ENCODE assay signal across 1 cellular context in genomic region chr16:68590201-68590994, GRCh38.
TF ChIP-seq lines count a peak whose summit lies in the region.

No MANE protein-coding gene starts in this region.

TF ChIP-seq in HepG2, 621 proteins besides CTCF, POLR2A, EP300 and RAD21 (continued from another document and continues in another):
- no peak; the same call in 1 of the 2 replicates for TF ChIP-seq ZNF800 (CRISPR knock-in tag; IDR thresholded peaks at IDR 0.05)
- peak; percentile 69; the same call in 1 of the 2 replicates for TF ChIP-seq HOXA9 (CRISPR knock-in tag; IDR thresholded peaks at IDR 0.05; ENCODE audit: borderline replicate concordance)
- no peak for TF ChIP-seq ZNF644 (CRISPR knock-in tag; IDR thresholded peaks at IDR 0.05; ENCODE audit: low read depth)
- TF ChIP-seq PHB2 (IDR thresholded peaks at IDR 0.05; ENCODE audit: partially characterized antibody) = no peak
- TF ChIP-seq ZC3H13 (CRISPR knock-in tag; IDR thresholded peaks at IDR 0.05) = 0 out of 2 replicates have a peak, but pooled peaks have one; percentile 39
- no peak for TF ChIP-seq ISX (CRISPR knock-in tag; conservative IDR thresholded peaks at IDR 0.05)
- no peak for TF ChIP-seq SYNCRIP (IDR thresholded peaks at IDR 0.05; ENCODE audit: insufficient read depth, low read depth, low read length)
- TF ChIP-seq NRL (CRISPR knock-in tag; IDR thresholded peaks at IDR 0.05; ENCODE audit: borderline replicate concordance) = no peak
- TF ChIP-seq MYPOP (CRISPR knock-in tag; IDR thresholded peaks at IDR 0.05) = no peak
- TF ChIP-seq DBP (CRISPR knock-in tag; IDR thresholded peaks at IDR 0.05; ENCODE audit: not compliant biosample characterization) = no peak
- TF ChIP-seq, protein P1, sequence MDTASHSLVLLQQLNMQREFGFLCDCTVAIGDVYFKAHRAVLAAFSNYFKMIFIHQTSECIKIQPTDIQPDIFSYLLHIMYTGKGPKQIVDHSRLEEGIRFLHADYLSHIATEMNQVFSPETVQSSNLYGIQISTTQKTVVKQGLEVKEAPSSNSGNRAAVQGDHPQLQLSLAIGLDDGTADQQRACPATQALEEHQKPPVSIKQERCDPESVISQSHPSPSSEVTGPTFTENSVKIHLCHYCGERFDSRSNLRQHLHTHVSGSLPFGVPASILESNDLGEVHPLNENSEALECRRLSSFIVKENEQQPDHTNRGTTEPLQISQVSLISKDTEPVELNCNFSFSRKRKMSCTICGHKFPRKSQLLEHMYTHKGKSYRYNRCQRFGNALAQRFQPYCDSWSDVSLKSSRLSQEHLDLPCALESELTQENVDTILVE (CRISPR knock-in tag; IDR thresholded peaks at IDR 0.05) = 0 out of 2 replicates have a peak, but pooled peaks have one; percentile 50
- TF ChIP-seq, protein P2, sequence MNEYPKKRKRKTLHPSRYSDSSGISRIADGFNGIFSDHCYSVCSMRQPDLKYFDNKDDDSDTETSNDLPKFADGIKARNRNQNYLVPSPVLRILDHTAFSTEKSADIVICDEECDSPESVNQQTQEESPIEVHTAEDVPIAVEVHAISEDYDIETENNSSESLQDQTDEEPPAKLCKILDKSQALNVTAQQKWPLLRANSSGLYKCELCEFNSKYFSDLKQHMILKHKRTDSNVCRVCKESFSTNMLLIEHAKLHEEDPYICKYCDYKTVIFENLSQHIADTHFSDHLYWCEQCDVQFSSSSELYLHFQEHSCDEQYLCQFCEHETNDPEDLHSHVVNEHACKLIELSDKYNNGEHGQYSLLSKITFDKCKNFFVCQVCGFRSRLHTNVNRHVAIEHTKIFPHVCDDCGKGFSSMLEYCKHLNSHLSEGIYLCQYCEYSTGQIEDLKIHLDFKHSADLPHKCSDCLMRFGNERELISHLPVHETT (CRISPR knock-in tag; conservative IDR thresholded peaks at IDR 0.05) = no peak
- no peak for TF ChIP-seq BCLAF1 (IDR thresholded peaks at IDR 0.05)
- TF ChIP-seq JDP2 (CRISPR knock-in tag; IDR thresholded peaks at IDR 0.05; ENCODE audit: borderline replicate concordance) = no peak
- TF ChIP-seq ZNF263 (CRISPR knock-in tag; IDR thresholded peaks at IDR 0.05) = no peak
- no peak for TF ChIP-seq ZNF790 (CRISPR knock-in tag; IDR thresholded peaks at IDR 0.05; ENCODE audit: borderline replicate concordance)
- TF ChIP-seq NR1H2 (CRISPR knock-in tag; IDR thresholded peaks at IDR 0.05; ENCODE audit: borderline replicate concordance, low read depth) = no peak
- no peak for TF ChIP-seq ZNF460 (CRISPR knock-in tag; IDR thresholded peaks at IDR 0.05; ENCODE audit: borderline replicate concordance)
- TF ChIP-seq JUN (CRISPR knock-in tag; IDR thresholded peaks at IDR 0.05) = no peak
- TF ChIP-seq ZNF530 (CRISPR knock-in tag; IDR thresholded peaks at IDR 0.05; ENCODE audit: low read depth) = no peak
- TF ChIP-seq KLF9 (CRISPR knock-in tag; IDR thresholded peaks at IDR 0.05; ENCODE audit: low read depth) = no peak
- no peak for TF ChIP-seq CEBPG (CRISPR knock-in tag; IDR thresholded peaks at IDR 0.05)
- TF ChIP-seq ZNF30 (CRISPR knock-in tag; IDR thresholded peaks at IDR 0.05) = no peak
- TF ChIP-seq ZNF558 (CRISPR knock-in tag; IDR thresholded peaks at IDR 0.05; ENCODE audit: borderline replicate concordance) = no peak
- TF ChIP-seq ZSCAN9 (CRISPR knock-in tag; IDR thresholded peaks at IDR 0.05; ENCODE audit: borderline replicate concordance) = 0 out of 2 replicates have a peak, but pooled peaks have one; percentile 25
- TF ChIP-seq, protein P3, sequence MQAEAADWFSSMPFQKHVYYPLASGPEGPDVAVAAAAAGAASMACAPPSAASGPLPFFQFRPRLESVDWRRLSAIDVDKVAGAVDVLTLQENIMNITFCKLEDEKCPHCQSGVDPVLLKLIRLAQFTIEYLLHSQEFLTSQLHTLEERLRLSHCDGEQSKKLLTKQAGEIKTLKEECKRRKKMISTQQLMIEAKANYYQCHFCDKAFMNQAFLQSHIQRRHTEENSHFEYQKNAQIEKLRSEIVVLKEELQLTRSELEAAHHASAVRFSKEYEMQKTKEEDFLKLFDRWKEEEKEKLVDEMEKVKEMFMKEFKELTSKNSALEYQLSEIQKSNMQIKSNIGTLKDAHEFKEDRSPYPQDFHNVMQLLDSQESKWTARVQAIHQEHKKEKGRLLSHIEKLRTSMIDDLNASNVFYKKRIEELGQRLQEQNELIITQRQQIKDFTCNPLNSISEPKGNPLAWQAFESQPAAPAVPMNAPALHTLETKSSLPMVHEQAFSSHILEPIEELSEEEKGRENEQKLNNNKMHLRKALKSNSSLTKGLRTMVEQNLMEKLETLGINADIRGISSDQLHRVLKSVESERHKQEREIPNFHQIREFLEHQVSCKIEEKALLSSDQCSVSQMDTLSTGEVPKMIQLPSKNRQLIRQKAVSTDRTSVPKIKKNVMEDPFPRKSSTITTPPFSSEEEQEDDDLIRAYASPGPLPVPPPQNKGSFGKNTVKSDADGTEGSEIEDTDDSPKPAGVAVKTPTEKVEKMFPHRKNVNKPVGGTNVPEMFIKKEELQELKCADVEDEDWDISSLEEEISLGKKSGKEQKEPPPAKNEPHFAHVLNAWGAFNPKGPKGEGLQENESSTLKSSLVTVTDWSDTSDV (CRISPR knock-in tag; IDR thresholded peaks at IDR 0.05) = 0 out of 2 replicates have a peak, but pooled peaks have one; percentile 50
- no peak for TF ChIP-seq NR2F6 (IDR thresholded peaks at IDR 0.05)
- no peak; the same call in 1 of the 2 replicates for TF ChIP-seq NR2F6 (CRISPR knock-in tag; IDR thresholded peaks at IDR 0.05)
- no peak for TF ChIP-seq ZBTB39 (CRISPR knock-in tag; IDR thresholded peaks at IDR 0.05)
- no peak for TF ChIP-seq ZNF891 (CRISPR knock-in tag; IDR thresholded peaks at IDR 0.05)
- no peak for TF ChIP-seq NAIF1 (CRISPR knock-in tag; IDR thresholded peaks at IDR 0.05; ENCODE audit: borderline replicate concordance)
- no peak for TF ChIP-seq POLR2AphosphoS2 (IDR thresholded peaks at IDR 0.05; ENCODE audit: low read depth, low read length)
- no peak for TF ChIP-seq ZNF317 (CRISPR knock-in tag; IDR thresholded peaks at IDR 0.05)
- 0 out of 2 replicates have a peak, but pooled peaks have one; percentile 30 for TF ChIP-seq ZNF34 (CRISPR knock-in tag; IDR thresholded peaks at IDR 0.05; ENCODE audit: borderline replicate concordance)
- TF ChIP-seq ZNF280D (CRISPR knock-in tag; IDR thresholded peaks at IDR 0.05) = no peak
- TF ChIP-seq SKI (IDR thresholded peaks at IDR 0.05; ENCODE audit: partially characterized antibody) = no peak
- TF ChIP-seq, protein P4, sequence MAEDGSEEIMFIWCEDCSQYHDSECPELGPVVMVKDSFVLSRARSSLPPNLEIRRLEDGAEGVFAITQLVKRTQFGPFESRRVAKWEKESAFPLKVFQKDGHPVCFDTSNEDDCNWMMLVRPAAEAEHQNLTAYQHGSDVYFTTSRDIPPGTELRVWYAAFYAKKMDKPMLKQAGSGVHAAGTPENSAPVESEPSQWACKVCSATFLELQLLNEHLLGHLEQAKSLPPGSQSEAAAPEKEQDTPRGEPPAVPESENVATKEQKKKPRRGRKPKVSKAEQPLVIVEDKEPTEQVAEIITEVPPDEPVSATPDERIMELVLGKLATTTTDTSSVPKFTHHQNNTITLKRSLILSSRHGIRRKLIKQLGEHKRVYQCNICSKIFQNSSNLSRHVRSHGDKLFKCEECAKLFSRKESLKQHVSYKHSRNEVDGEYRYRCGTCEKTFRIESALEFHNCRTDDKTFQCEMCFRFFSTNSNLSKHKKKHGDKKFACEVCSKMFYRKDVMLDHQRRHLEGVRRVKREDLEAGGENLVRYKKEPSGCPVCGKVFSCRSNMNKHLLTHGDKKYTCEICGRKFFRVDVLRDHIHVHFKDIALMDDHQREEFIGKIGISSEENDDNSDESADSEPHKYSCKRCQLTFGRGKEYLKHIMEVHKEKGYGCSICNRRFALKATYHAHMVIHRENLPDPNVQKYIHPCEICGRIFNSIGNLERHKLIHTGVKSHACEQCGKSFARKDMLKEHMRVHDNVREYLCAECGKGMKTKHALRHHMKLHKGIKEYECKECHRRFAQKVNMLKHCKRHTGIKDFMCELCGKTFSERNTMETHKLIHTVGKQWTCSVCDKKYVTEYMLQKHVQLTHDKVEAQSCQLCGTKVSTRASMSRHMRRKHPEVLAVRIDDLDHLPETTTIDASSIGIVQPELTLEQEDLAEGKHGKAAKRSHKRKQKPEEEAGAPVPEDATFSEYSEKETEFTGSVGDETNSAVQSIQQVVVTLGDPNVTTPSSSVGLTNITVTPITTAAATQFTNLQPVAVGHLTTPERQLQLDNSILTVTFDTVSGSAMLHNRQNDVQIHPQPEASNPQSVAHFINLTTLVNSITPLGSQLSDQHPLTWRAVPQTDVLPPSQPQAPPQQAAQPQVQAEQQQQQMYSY (CRISPR knock-in tag; IDR thresholded peaks at IDR 0.05) = no peak
- no peak for TF ChIP-seq ZNF670 (CRISPR knock-in tag; IDR thresholded peaks at IDR 0.05; ENCODE audit: borderline replicate concordance)
- peak; percentile 16; the same call in 1 of the 2 replicates for TF ChIP-seq ELF1 (CRISPR knock-in tag; IDR thresholded peaks at IDR 0.05)
